15 cellular contexts compared by ENCODE assay signal in the genomic region with DNA sequence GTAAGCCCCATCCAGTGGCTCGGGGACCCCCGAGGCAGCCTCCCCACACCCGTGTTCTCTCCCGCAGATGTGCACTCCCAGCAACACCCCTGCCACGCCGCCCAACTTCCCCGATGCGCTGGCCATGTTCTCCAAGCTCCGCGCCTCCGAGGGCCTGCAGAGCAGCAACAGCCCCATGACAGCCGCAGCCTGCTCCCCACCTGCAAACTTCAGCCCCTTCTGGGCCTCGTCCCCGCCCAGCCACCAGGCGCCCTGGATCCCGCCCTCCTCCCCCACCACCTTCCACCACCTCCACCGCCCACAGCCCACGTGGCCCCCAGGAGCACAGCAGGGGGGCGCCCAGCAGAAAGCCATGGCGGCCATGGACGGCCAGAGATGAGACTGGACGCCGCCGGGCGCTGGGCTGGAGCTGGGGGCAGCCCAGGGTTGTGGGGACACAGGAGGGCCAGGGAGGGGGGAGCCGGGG. TPM values are rescaled to one million over a fixed set of nuclear protein-coding genes. Genes with fewer than 3 reads are reported as not detected.
DNase-seq lines count a peak whose midpoint lies in the region; ATAC-seq and TF ChIP-seq lines count a peak whose summit lies in the region.
"Had no signal": no experiment of that assay in that cellular context is flagged by ENCODE, and none has a peak within 500 bp of the region (broad histone marks: within the 10 kb centered on the region; RNA-seq: fewer than 3 reads in every experiment).

No MANE protein-coding gene starts in this region.

- WGBS in SK-N-SH (ENCODE audit: low lambda C conversion rate): 93% methylated on average over 26 of the region's 26 CpGs

- in situ Hi-C loops in gastrocnemius medialis (cut with MboI; ENCODE audit: low sequenced_read_pairs in 4 of 4): no loop called here

- POLR2A ChIA-PET in SK-N-SH (lab: Yijun Ruan, JAX): interaction anchor here (0.6 kb wide), 1 partner anchor 163 kb away, joined by 3 read pairs; no protein-coding TSS in a partner anchor

- peaks cover 9% of the 10 kb centered on the region for H3F3A ChIP-seq in SK-N-SH (replicated peaks; ENCODE audit: insufficient read depth)

- no peak overlapping the region for H2AFZ ChIP-seq in SK-N-SH (ENCODE audit: low read depth)
- H2AFZ ChIP-seq: GM23338 had no signal

- no peak for TF ChIP-seq POLR2A in gastrocnemius medialis (IDR thresholded peaks at IDR 0.05)

- no peak overlapping the region for H3K4me2 ChIP-seq in SK-N-SH
- H3K4me2 ChIP-seq: GM23338 had no signal

- no peak for TF ChIP-seq EP300 in SK-N-SH (IDR thresholded peaks at IDR 0.05; ENCODE audit: borderline replicate concordance in 1 of 2, low read depth in 1 of 2, low read length in 1 of 2)

- no peaks in the 10 kb centered on the region for H3K9me2 ChIP-seq in SK-N-SH

- H3K9me3 ChIP-seq in SK-N-SH (no peaks in the 10 kb centered on the region), gastrocnemius medialis (no peaks in the 10 kb centered on the region)

- no peak for TF ChIP-seq RAD21 in SK-N-SH (IDR thresholded peaks at IDR 0.05; ENCODE audit: low read length)

- H3K79me2 ChIP-seq in SK-N-SH (ENCODE audit: insufficient read depth): peaks cover 57% of the 10 kb centered on the region

- CTCF ChIA-PET in SK-N-SH (lab: Yijun Ruan, JAX): interaction anchor here (2.2 to 7.0 kb wide), 3 partner anchors 10 to 149 kb away, joined by 8 to 130 read pairs (median 15); no protein-coding TSS in a partner anchor

- H3K27me3 ChIP-seq in SK-N-SH (ENCODE audit: insufficient read depth): no peaks in the 10 kb centered on the region
- H3K27me3 ChIP-seq in H7 (ENCODE audit: control insufficient read depth, insufficient read depth, low read length): no peaks in the 10 kb centered on the region
- no peaks in the 10 kb centered on the region for H3K27me3 ChIP-seq in gastrocnemius medialis

- DNase-seq in SK-N-SH (peak; percentile 47), H7 (peak; percentile 71), gastrocnemius medialis (no peak), SKM-1 (lab: John Stamatoyannopoulos, UW; ENCODE audit: unreplicated experiment) (no peak), iPS-NIHi7 (ENCODE audit: extremely low spot score) (no peak)
- peak; percentile 19 for DNase-seq in activated naive CD4-positive, alpha-beta T cell treated with anti-CD3 and anti-CD28 coated beads, Interleukin-2, amount 50 U/mL, for 16 hours
- DNase-seq: DMS79 treated with DMSO at 0.1 percent for 48 hours; effector CD8-positive, alpha-beta T cell; hippocampal formation; KBM-7; NCI-H2081; retina had no signal

- H3K4me1 ChIP-seq in SK-N-SH (ENCODE audit: control insufficient read depth in 1 of 2, insufficient read depth in 2 of 2, low read depth in 1 of 2, low read length in 1 of 2) (peaks cover 19% of the 10 kb centered on the region in 2 experiments; a peak in 3 of 4 replicates), gastrocnemius medialis (peaks cover 63 to 64% of the 10 kb centered on the region in 2 donors)

- H3K36me3 ChIP-seq in SK-N-SH (replicated peaks in 1 of 2; ENCODE audit: control insufficient read depth in 1 of 2, insufficient read depth in 2 of 2, low read length in 1 of 2) (peaks cover 8 to 23% of the 10 kb centered on the region in 2 experiments), H7 (replicated peaks; ENCODE audit: control insufficient read depth, insufficient read depth, low read length) (peaks cover 1% of the 10 kb centered on the region), gastrocnemius medialis (no peaks in the 10 kb centered on the region)

- peaks cover 13% of the 10 kb centered on the region; the same call in 1 of the 2 replicates for H4K20me1 ChIP-seq in SK-N-SH (ENCODE audit: insufficient read depth)

- H3K4me3 ChIP-seq in SK-N-SH (ENCODE audit: low read depth in 2 of 2, low read length in 1 of 2) (no peak overlapping the region), H7 (ENCODE audit: insufficient read depth, low read depth, low read length) (no peak overlapping the region), gastrocnemius medialis (peak overlapping the region in 1 of 4 donors; percentile 81)
- H3K4me3 ChIP-seq: GM23338 had no signal

- H3K27ac ChIP-seq in SK-N-SH (ENCODE audit: low read depth in 2 of 2, low read length in 1 of 2) (no peak overlapping the region), gastrocnemius medialis (peak overlapping the region; percentile 90 to 98 (median 95))

- intact Hi-C loops in gastrocnemius medialis (cut with DNase I; ENCODE audit: low total_unique reads): no loop called here

- TF ChIP-seq CTCF in SK-N-SH (IDR thresholded peaks at IDR 0.05) (no peak), gastrocnemius medialis (IDR thresholded peaks at IDR 0.05 in 4 of 5, conservative IDR thresholded peaks at IDR 0.05 in 1 of 5) (no peak)

- H3K9ac ChIP-seq in SK-N-SH: no peak overlapping the region

- ATAC-seq in SK-N-SH treated with all-trans-retinoic acid at 6 μM for 48 hours (no peak), gastrocnemius medialis (no peak), GM18907 (IDR thresholded peaks at IDR 0.05; ENCODE audit: unreplicated experiment) (no peak)
- ATAC-seq: GM23338 had no signal

TF ChIP-seq in SK-N-SH, 30 proteins besides CTCF, POLR2A, EP300 and RAD21 (continues in another document):
- TF ChIP-seq, protein P1, sequence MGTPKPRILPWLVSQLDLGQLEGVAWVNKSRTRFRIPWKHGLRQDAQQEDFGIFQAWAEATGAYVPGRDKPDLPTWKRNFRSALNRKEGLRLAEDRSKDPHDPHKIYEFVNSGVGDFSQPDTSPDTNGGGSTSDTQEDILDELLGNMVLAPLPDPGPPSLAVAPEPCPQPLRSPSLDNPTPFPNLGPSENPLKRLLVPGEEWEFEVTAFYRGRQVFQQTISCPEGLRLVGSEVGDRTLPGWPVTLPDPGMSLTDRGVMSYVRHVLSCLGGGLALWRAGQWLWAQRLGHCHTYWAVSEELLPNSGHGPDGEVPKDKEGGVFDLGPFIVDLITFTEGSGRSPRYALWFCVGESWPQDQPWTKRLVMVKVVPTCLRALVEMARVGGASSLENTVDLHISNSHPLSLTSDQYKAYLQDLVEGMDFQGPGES (IDR thresholded peaks at IDR 0.05; ENCODE audit: low read depth, low read length): no peak
- TF ChIP-seq, protein P2, sequence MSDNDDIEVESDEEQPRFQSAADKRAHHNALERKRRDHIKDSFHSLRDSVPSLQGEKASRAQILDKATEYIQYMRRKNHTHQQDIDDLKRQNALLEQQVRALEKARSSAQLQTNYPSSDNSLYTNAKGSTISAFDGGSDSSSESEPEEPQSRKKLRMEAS (IDR thresholded peaks at IDR 0.05; ENCODE audit: low read depth): no peak
- TF ChIP-seq MXI1 (IDR thresholded peaks at IDR 0.05; ENCODE audit: low read depth, low read length): no peak
- TF ChIP-seq NFIC (IDR thresholded peaks at IDR 0.05; ENCODE audit: borderline replicate concordance): no peak
- TF ChIP-seq NRF1 (IDR thresholded peaks at IDR 0.05; ENCODE audit: low read depth, low read length): no peak
- TF ChIP-seq TEAD4 (IDR thresholded peaks at IDR 0.05; ENCODE audit: borderline replicate concordance, insufficient read depth): no peak
- TF ChIP-seq EZH2phosphoT487 (IDR thresholded peaks at IDR 0.05; ENCODE audit: borderline replicate concordance, low read depth): no peak

TF ChIP-seq in SK-N-SH treated with all-trans-retinoic acid at 6 μM for 48 hours, 23 proteins besides CTCF, POLR2A, EP300 and RAD21 (continues in another document):
- no peak for TF ChIP-seq ZNF565 (CRISPR knock-in tag; conservative IDR thresholded peaks at IDR 0.05; ENCODE audit: low read depth)
- no peak for TF ChIP-seq ZFP30 (CRISPR knock-in tag; IDR thresholded peaks at IDR 0.05)
- TF ChIP-seq TOX (CRISPR knock-in tag; IDR thresholded peaks at IDR 0.05; ENCODE audit: borderline replicate concordance): no peak
- TF ChIP-seq SNAI2 (CRISPR knock-in tag; IDR thresholded peaks at IDR 0.05): no peak
- TF ChIP-seq, protein P3, sequence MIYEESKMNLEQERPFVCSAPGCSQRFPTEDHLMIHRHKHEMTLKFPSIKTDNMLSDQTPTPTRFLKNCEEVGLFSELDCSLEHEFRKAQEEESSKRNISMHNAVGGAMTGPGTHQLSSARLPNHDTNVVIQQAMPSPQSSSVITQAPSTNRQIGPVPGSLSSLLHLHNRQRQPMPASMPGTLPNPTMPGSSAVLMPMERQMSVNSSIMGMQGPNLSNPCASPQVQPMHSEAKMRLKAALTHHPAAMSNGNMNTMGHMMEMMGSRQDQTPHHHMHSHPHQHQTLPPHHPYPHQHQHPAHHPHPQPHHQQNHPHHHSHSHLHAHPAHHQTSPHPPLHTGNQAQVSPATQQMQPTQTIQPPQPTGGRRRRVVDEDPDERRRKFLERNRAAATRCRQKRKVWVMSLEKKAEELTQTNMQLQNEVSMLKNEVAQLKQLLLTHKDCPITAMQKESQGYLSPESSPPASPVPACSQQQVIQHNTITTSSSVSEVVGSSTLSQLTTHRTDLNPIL (CRISPR knock-in tag; IDR thresholded peaks at IDR 0.05; ENCODE audit: low read depth): no peak
- no peak for TF ChIP-seq ESRRG (CRISPR knock-in tag; IDR thresholded peaks at IDR 0.05)
- no peak for TF ChIP-seq RARB (CRISPR knock-in tag; IDR thresholded peaks at IDR 0.05)
- TF ChIP-seq ISL1 (CRISPR knock-in tag; IDR thresholded peaks at IDR 0.05): no peak
- no peak for TF ChIP-seq CSDC2 (CRISPR knock-in tag; IDR thresholded peaks at IDR 0.05)
- no peak for TF ChIP-seq PPARA (CRISPR knock-in tag; IDR thresholded peaks at IDR 0.05; ENCODE audit: borderline replicate concordance)

RNA-seq across cellular contexts. Expression of a gene that starts 5.0 kb away (rescaled TPM):
- 16.7 and 27.0 TPM in 2 replicates for polyA plus RNA-seq in SK-N-SH (2012; rRNA removed)
- polyA plus RNA-seq in SK-N-SH (2012; cell fraction: cytosol; rRNA removed): 10.3 and 14.0 TPM in 2 replicates
- 14.0 and 19.5 TPM in 2 replicates for polyA plus RNA-seq in SK-N-SH (2012; cell fraction: nucleus; rRNA removed)
- 21.3 and 24.8 TPM in 2 replicates for total RNA-seq in H7 (2014; rRNA removed; shearing (Covaris generic))
- total RNA-seq in gastrocnemius medialis: 100 to 1,000 TPM in 1 of 4 donors, 10 to 100 TPM in 3; 28.9 to 151 (median 52.2) TPM

RNA-seq across cellular contexts. Expression of a gene that starts 29.9 kb away (rescaled TPM):
- 5.2 TPM in 2 replicates for polyA plus RNA-seq in SK-N-SH (2012; rRNA removed)
- polyA plus RNA-seq in SK-N-SH (2012; cell fraction: cytosol; rRNA removed): 4.1 and 6.3 TPM in 2 replicates
- polyA plus RNA-seq in SK-N-SH (2012; cell fraction: nucleus; rRNA removed): 5.5 and 8.1 TPM in 2 replicates
- total RNA-seq in H7 (2014; rRNA removed; shearing (Covaris generic)): 4.2 and 5.6 TPM in 2 replicates
- 100 to 1,000 TPM in 1 of 4 donors, 10 to 100 TPM in 3; 50.5 to 142 (median 85.3) TPM for total RNA-seq in gastrocnemius medialis

RNA-seq across cellular contexts. Expression of a gene that starts 37.9 kb away (rescaled TPM):
- polyA plus RNA-seq in SK-N-SH (2012; rRNA removed): 6.2 and 7.6 TPM in 2 replicates
- polyA plus RNA-seq in SK-N-SH (2012; cell fraction: cytosol; rRNA removed): 1.8 and 3.0 TPM in 2 replicates
- polyA plus RNA-seq in SK-N-SH (2012; cell fraction: nucleus; rRNA removed): 32.3 and 33.8 TPM in 2 replicates
- 0.70 and 1.1 TPM in 2 replicates for total RNA-seq in H7 (2014; rRNA removed; shearing (Covaris generic))
- total RNA-seq in gastrocnemius medialis: 1 to 10 TPM in 3 of 4 donors, under 1 TPM in 1; 0.59 to 2.4 (median 1.1) TPM

Comparison
In these comparisons a context has a peak if more than half of its experiments do, and no peak if none do; other contexts are left out.
1. DNase-seq: peak in SK-N-SH (single experiment), H7 (single experiment) and activated naive CD4-positive, alpha-beta T cell treated with anti-CD3 and anti-CD28 coated beads, Interleukin-2, amount 50 U/mL, for 16 hours (single experiment); none in gastrocnemius medialis (0 of 2), SKM-1 (single experiment) and iPS-NIHi7 (single experiment).
2. H3K27ac ChIP-seq: peak in gastrocnemius medialis (4 of 4); none in SK-N-SH (0 of 2).